1 cellular context compared by ENCODE assay signal in genomic region chr20:58375796-58376195, GRCh38.
TF ChIP-seq lines count a peak whose summit lies in the region.

No MANE protein-coding gene starts in this region.

TF ChIP-seq in H1, 55 proteins besides CTCF, POLR2A, EP300 and RAD21:
- TF ChIP-seq CHD2 (IDR thresholded peaks at IDR 0.05; ENCODE audit: low read length) (no peak), SP4 (IDR thresholded peaks at IDR 0.05; ENCODE audit: low read length) (no peak)
